Comparison of ENCODE assay signal across 1 cellular context in the genomic region with DNA sequence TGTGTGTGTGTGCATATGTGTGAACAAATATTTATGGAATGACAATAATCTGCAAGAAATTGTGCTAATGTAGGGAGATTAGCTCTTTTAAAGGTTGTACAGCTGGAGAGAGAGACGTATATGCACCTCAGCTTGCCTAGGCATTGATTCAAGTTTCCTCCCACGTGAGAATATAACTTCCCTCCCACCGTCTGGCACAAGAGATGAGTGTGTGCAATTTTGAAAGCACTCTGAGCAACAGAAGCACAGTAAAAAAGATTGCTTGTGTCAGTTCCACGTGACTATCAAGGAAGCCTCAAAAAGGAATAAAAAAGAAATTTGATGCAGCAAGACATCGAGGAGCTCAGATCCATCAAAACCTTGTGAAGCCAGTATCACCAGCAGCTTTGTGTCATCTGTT.
TF ChIP-seq lines count a peak whose summit lies in the region.

No MANE protein-coding gene starts in this region.

TF ChIP-seq in IMR-90, 13 proteins besides CTCF, POLR2A, EP300 and RAD21 (continued from another document):
- TF ChIP-seq, protein P1, sequence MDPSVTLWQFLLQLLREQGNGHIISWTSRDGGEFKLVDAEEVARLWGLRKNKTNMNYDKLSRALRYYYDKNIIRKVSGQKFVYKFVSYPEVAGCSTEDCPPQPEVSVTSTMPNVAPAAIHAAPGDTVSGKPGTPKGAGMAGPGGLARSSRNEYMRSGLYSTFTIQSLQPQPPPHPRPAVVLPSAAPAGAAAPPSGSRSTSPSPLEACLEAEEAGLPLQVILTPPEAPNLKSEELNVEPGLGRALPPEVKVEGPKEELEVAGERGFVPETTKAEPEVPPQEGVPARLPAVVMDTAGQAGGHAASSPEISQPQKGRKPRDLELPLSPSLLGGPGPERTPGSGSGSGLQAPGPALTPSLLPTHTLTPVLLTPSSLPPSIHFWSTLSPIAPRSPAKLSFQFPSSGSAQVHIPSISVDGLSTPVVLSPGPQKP (IDR thresholded peaks at IDR 0.05; ENCODE audit: borderline replicate concordance, low read depth, low read length), result no peak
- TF ChIP-seq RFX5 (IDR thresholded peaks at IDR 0.05; ENCODE audit: low read depth, low read length), result no peak
- TF ChIP-seq NFE2L2 (IDR thresholded peaks at IDR 0.05; ENCODE audit: low read depth, low read length), result no peak
- TF ChIP-seq MAFK (IDR thresholded peaks at IDR 0.05; ENCODE audit: low read depth, low read length), result no peak
TF ChIP-seq in IMR-90: peak in this region for 0.
